In the genomic region with DNA sequence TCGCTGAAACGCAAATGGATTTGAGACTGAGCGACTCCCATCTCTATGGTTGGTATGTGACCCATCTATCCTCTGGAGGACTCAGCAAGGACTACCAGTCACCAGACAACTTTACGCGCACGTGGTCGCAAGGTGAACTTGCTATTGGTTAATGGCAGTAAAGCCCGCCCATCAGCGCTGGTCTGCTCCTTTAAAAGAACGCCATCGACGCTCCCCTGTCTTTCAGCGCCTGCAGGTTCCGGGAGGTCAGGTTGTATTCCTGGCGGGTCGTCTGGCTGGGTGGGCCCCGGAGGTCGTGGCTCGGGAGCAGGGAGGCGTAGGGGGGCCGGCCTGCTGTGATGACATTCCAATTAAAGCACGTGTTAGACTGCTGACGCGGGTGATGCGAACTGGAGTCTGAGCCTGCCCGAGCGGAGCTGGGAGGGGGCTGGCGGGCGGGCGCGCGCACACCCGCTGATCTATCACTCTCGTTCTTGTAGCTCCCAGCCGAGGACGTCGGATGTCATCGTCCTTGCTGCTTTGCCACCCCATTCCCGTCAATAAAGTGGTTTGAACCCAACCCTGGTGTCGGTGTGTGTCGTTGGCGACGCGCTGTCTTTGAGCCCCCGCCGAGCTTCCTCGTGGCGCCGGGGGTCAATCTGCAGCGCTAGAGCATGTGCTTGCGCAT, we compare ENCODE assay signal across 8 cellular contexts. TPM values are rescaled to one million over a fixed set of nuclear protein-coding genes. Genes with fewer than 3 reads are reported as not detected.
DNase-seq lines count a peak whose midpoint lies in the region; ATAC-seq and TF ChIP-seq lines count a peak whose summit lies in the region.

No MANE protein-coding gene starts in this region.

- no peaks in the 10 kb centered on the region for H3K27me3 ChIP-seq in CD4-positive, alpha-beta T cell (ENCODE audit: control insufficient read depth, insufficient read depth, low read length)
- H3K27me3 ChIP-seq in right lobe of liver, result no peaks in the 10 kb centered on the region

- H3K4me3 Mint-ChIP-seq in CD4-positive, alpha-beta T cell, result no peak overlapping the region

- H3K9me3 ChIP-seq in CD4-positive, alpha-beta T cell (ENCODE audit: control insufficient read depth, low read length), result no peaks in the 10 kb centered on the region
- no peaks in the 10 kb centered on the region for H3K9me3 ChIP-seq in right lobe of liver

- no peak for TF ChIP-seq CTCF in CD4-positive, alpha-beta T cell (IDR thresholded peaks at IDR 0.05)
- no peak for TF ChIP-seq CTCF in right lobe of liver (IDR thresholded peaks at IDR 0.05)

- peaks cover 0 to 45% (median 17%) of the 10 kb centered on the region in 4 donors for H3K4me1 ChIP-seq in right lobe of liver

- H3K4me1 Mint-ChIP-seq in CD4-positive, alpha-beta T cell (ENCODE audit: low read depth), result peaks cover 19% of the 10 kb centered on the region

- H3K27me3 Mint-ChIP-seq in CD4-positive, alpha-beta T cell, result no peaks in the 10 kb centered on the region

- H3K27ac ChIP-seq in CD4-positive, alpha-beta T cell (ENCODE audit: low read depth, low read length), result peak overlapping the region; percentile 91
- H3K27ac ChIP-seq in right lobe of liver, result peak overlapping the region; percentile 96 to 97 (median 97)

- H3K4me3 ChIP-seq in right lobe of liver, result peak overlapping the region; percentile 82 to 89 (median 88)

- H3K9me3 Mint-ChIP-seq in CD4-positive, alpha-beta T cell, result no peaks in the 10 kb centered on the region

- intact Hi-C loops in CD4-positive, alpha-beta T cell (cut with DNase I, micrococcal nuclease), result loop anchor here (1.0 to 10.0 kb wide), 8 partner anchors 16 to 359 kb away; a partner anchor contains a TSS
- intact Hi-C loops in right lobe of liver (cut with DNase I), result no loop called here

- 2% methylated on average over 30 of the region's 51 CpGs for WGBS in right lobe of liver (ENCODE audit: insufficient coverage, low coverage, low lambda C conversion rate, missing lambda C conversion rate)

- H3K36me3 ChIP-seq in right lobe of liver, result no peaks in the 10 kb centered on the region

- DNase-seq in CD4-positive, alpha-beta T cell, result peak; percentile 91 to 97 (median 92)
- peak; percentile 96 for DNase-seq in NCI-H748 treated with DMSO at 0.1 percent for 48 hours (lab: John Stamatoyannopoulos, UW)
- peak; percentile 93 to 95 for DNase-seq in activated CD4-positive, alpha-beta T cell treated with anti-CD3 and anti-CD28 coated beads, Interleukin-2, amount 50 U/mL, for 4 hours
- DNase-seq in ecto neural progenitor cell (ENCODE audit: low spot score), result peak; percentile 99
- DNase-seq in right lobe of liver, result peak; percentile 96 to 98 (median 97)
- peak; percentile 97 for DNase-seq in stimulated activated CD4-positive, alpha-beta T cell treated with anti-CD3 and anti-CD28 coated beads, Interleukin-4, amount 100 ng/mL, for 24 hours

- H3K27ac Mint-ChIP-seq in CD4-positive, alpha-beta T cell, result no peak overlapping the region

- H3K36me3 Mint-ChIP-seq in CD4-positive, alpha-beta T cell (ENCODE audit: low read depth), result peaks cover 33% of the 10 kb centered on the region

- ATAC-seq in CD4-positive, alpha-beta T cell (ENCODE audit: poor library complexity), result peak; percentile 88
- peak; percentile 92 for ATAC-seq in GM19438 (IDR thresholded peaks at IDR 0.05; ENCODE audit: low read depth, unreplicated experiment)
- peak; percentile 90 for ATAC-seq in HG03565 (IDR thresholded peaks at IDR 0.05; ENCODE audit: unreplicated experiment)
- ATAC-seq in right lobe of liver, result peak; percentile 82 to 92 (median 84)

- TF ChIP-seq POLR2A in right lobe of liver (IDR thresholded peaks at IDR 0.05), result peak; percentile 99

- CTCF ChIA-PET in CD4-positive, alpha-beta T cell (lab: Charles Lee), result interaction anchor here (0.6 to 2.0 kb wide), 12 partner anchors 12 to 274 kb away, joined by 3 to 10 read pairs (median 4); a partner anchor contains a TSS

- POLR2A ChIA-PET in CD4-positive, alpha-beta T cell (lab: Charles Lee), result interaction anchor here (0.6 to 5.0 kb wide), 85 partner anchors 8 to 1027 kb away, joined by 3 to 166 read pairs (median 6); a partner anchor contains a TSS

RNA-seq across cellular contexts. Expression of a gene that starts 15.9 kb away (rescaled TPM):
- 10 to 100 TPM; 62.7 to 67.8 TPM for total RNA-seq in CD4-positive, alpha-beta T cell
- 10 to 100 TPM; 22.7 to 47.6 (median 28.7) TPM for total RNA-seq in right lobe of liver

Comparison
In these comparisons a context has a peak if more than half of its experiments do, and no peak if none do; other contexts are left out.
1. Peak in every context shown above with its lines: DNase-seq, ATAC-seq, H3K4me3 ChIP-seq and H3K27ac ChIP-seq.
2. intact Hi-C loops: an anchor here in CD4-positive, alpha-beta T cell (1.0 to 10.0 kb wide); none called in right lobe of liver.